Comparison of ENCODE assay signal across 13 cellular contexts in the genomic region with DNA sequence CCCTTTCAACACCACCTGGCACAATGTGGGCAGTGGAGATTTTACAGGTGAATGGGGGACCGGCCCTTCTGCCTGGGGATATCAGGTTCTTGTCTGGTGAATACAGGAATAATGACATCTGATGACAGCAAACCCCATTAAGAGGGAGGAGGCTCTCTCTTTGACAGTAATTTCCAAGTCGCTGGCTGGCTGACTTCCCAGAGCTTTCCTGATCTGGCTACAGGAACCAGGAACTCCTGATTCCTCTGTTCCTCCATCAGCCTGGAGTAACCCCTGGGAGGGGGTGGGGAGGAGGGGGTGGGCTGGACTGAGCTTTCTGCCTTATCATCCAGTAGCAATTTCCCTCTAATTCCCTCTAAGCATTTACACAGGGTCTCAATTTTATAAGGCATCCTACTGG. TPM values are rescaled to one million over a fixed set of nuclear protein-coding genes. Genes with fewer than 3 reads are reported as not detected.
A peak's percentile ranks its signal among the peaks of the same experiment; 100 is the strongest.
DNase-seq lines count a peak whose midpoint lies in the region; ATAC-seq, FAIRE-seq and TF ChIP-seq lines count a peak whose summit lies in the region.
"Had no signal": no experiment of that assay in that cellular context is flagged by ENCODE, and none has a peak within 500 bp of the region (broad histone marks: within the 10 kb centered on the region; RNA-seq: fewer than 3 reads in every experiment).

No MANE protein-coding gene starts in this region.

- intact Hi-C loops in heart left ventricle (cut with DNase I) (no loop called here), HepG2 (cut with micrococcal nuclease; ENCODE audit: unreplicated experiment) (no loop called here), vagina (cut with DNase I) (no loop called here)

- POLR2A ChIA-PET in HepG2 (lab: Yijun Ruan, JAX) = interaction anchor here (0.7 to 9.1 kb wide), 5 partner anchors 8 to 1395 kb away, joined by 3 to 167 read pairs (median 5); partner anchors contain the start of genes ATF4 and RPS19BP1

- TF ChIP-seq POLR2A in heart left ventricle (IDR thresholded peaks at IDR 0.05) (no peak), HepG2 (IDR thresholded peaks at IDR 0.05; ENCODE audit: insufficient read depth in 1 of 2, low read depth in 2 of 2, low read length in 2 of 2) (no peak), vagina (IDR thresholded peaks at IDR 0.05) (no peak)

- peak in 3 of 5 donors; percentile 63 to 73 (median 66) for DNase-seq in heart left ventricle
- no peak for DNase-seq in right atrium auricular region (ENCODE audit: low spot score)
- no peak for DNase-seq in NT2/D1 (ENCODE audit: low read depth, low spot score)
- no peak for DNase-seq in HepG2 (ENCODE audit: low spot score)
- DNase-seq in vagina (ENCODE audit: extremely low spot score in 2 of 2) = no peak
- no peak for DNase-seq in ACHN
- DNase-seq: activated CD4-positive, alpha-beta memory T cell treated with anti-CD3 and anti-CD28 coated beads, Interleukin-2, amount 10 ng/mL, durations not matched to agents 7 days and 5 days; DMS 273 treated with DMSO at 0.1 percent for 48 hours; NCI-H526 had no signal

- TF ChIP-seq CTCF in heart left ventricle (IDR thresholded peaks at IDR 0.05) = no peak
- no peak for TF ChIP-seq CTCF in right atrium auricular region (IDR thresholded peaks at IDR 0.05)
- no peak for TF ChIP-seq CTCF in HepG2 (CRISPR knock-in tag; IDR thresholded peaks at IDR 0.05)
- no peak for TF ChIP-seq CTCF in vagina (IDR thresholded peaks at IDR 0.05)

- no peak for TF ChIP-seq EP300 in HepG2 (IDR thresholded peaks at IDR 0.05; ENCODE audit: low read depth in 2 of 2, low read length in 2 of 2)
- no peak for TF ChIP-seq EP300 in HepG2 (CRISPR knock-in tag; IDR thresholded peaks at IDR 0.05; ENCODE audit: borderline replicate concordance)

- H3K79me2 ChIP-seq in HepG2 (ENCODE audit: insufficient read depth, low read length) = peaks cover 8% of the 10 kb centered on the region

- H4K20me1 ChIP-seq in HepG2 (ENCODE audit: insufficient read depth, low read length) = 0 out of 2 replicates have a peak, but pooled peaks cover 3% of the 10 kb centered on the region

- ATAC-seq in heart left ventricle (no peak), HepG2 (no peak), GM18867 (IDR thresholded peaks at IDR 0.05; ENCODE audit: unreplicated experiment) (no peak), HG03135 (IDR thresholded peaks at IDR 0.05; ENCODE audit: unreplicated experiment) (no peak)

- 13 to 42% (median 21%) methylated on average over 2 of the region's 2 CpGs for WGBS in heart left ventricle, 4 donors
- 0% methylated on average over 1 of the region's 2 CpGs for WGBS in HepG2 (ENCODE audit: low lambda C conversion rate)

- H3K4me2 ChIP-seq in HepG2 (ENCODE audit: low read depth, low read length) = peak overlapping the region; percentile 62

- no TSS peak for BruUV-seq in HepG2 (replicated peaks; lab: Mats Ljungman, UMichigan)

- peak overlapping the region in 6 of 12 donors; percentile 1 to 46 (median 22) for H3K27ac ChIP-seq in heart left ventricle
- peak overlapping the region in 1 of 2 donors; percentile 15 for H3K27ac ChIP-seq in right atrium auricular region
- H3K27ac ChIP-seq in HepG2 (ENCODE audit: extremely low read length, insufficient read depth, low read length) = no peak overlapping the region
- peak overlapping the region; percentile 6 for H3K27ac ChIP-seq in vagina

- peak overlapping the region; percentile 42 for H3K9ac ChIP-seq in NT2/D1 (ENCODE audit: insufficient read length, low read depth)
- H3K9ac ChIP-seq in HepG2 (ENCODE audit: insufficient read depth, low read depth, low read length) = peak overlapping the region; percentile 27; the same call in 1 of the 2 replicates

- H3K36me3 ChIP-seq in heart left ventricle (no peaks in the 10 kb centered on the region), right atrium auricular region (no peaks in the 10 kb centered on the region), NT2/D1 (ENCODE audit: insufficient read depth, insufficient read length, low read length) (peaks cover 4% of the 10 kb centered on the region), HepG2 (replicated peaks in 1 of 2; ENCODE audit: control insufficient read depth in 1 of 2, insufficient read depth in 2 of 2, low read length in 2 of 2) (no peaks in the 10 kb centered on the region), vagina (no peaks in the 10 kb centered on the region)
- H3K36me3 ChIP-seq: tibial nerve had no signal

- H3K9me3 ChIP-seq in heart left ventricle (no peaks in the 10 kb centered on the region), right atrium auricular region (no peaks in the 10 kb centered on the region), NT2/D1 (ENCODE audit: insufficient read depth, low read length) (no peaks in the 10 kb centered on the region), HepG2 (ENCODE audit: low read length) (no peaks in the 10 kb centered on the region), vagina (no peaks in the 10 kb centered on the region)
- H3K9me3 ChIP-seq: tibial nerve had no signal

- FAIRE-seq in HepG2 (lab: Jason Lieb, UNC) = no peak

- TF ChIP-seq RAD21 in HepG2 (CRISPR knock-in tag; IDR thresholded peaks at IDR 0.05) = no peak

- in situ Hi-C loops in HepG2 (cut with HindIII; ENCODE audit: extremely low pct_ligation_motif_present, low pct_unique_long_range_greater_than_20kb) (no loop called here), ACHN (cut with HindIII; ENCODE audit: low pct_ligation_motif_present, low pct_unique_long_range_greater_than_20kb, low sequenced_read_pairs) (loop anchor here (25.0 kb wide), 1 partner anchor 111 kb away; the partner anchor contains the start of gene TAB1)

- H3K4me3 ChIP-seq in heart left ventricle (no peak overlapping the region), right atrium auricular region (no peak overlapping the region), NT2/D1 (ENCODE audit: insufficient read length, low read depth) (no peak overlapping the region), HepG2 (replicated peaks in 1 of 3; ENCODE audit: insufficient read depth in 1 of 3, low read depth in 2 of 3, low read length in 3 of 3) (0 out of 6 replicates have a peak overlapping the region, but pooled peaks of 1 of the 3 experiments have one; percentile 1), vagina (no peak overlapping the region)
- H3K4me3 ChIP-seq: tibial nerve had no signal

- no peak overlapping the region for H2AFZ ChIP-seq in HepG2 (ENCODE audit: low read length)

- H3K4me1 ChIP-seq in heart left ventricle = peaks cover 7 to 73% (median 40%) of the 10 kb centered on the region in 12 donors
- H3K4me1 ChIP-seq in right atrium auricular region = peaks cover 0 to 48% of the 10 kb centered on the region in 2 donors
- peaks cover 10% of the 10 kb centered on the region for H3K4me1 ChIP-seq in NT2/D1 (ENCODE audit: insufficient read depth, insufficient read length)
- H3K4me1 ChIP-seq in HepG2 (ENCODE audit: insufficient read depth, low read length) = peaks cover 59% of the 10 kb centered on the region
- H3K4me1 ChIP-seq in vagina = peaks cover 19% of the 10 kb centered on the region

- H3K27me3 ChIP-seq in heart left ventricle (no peaks in the 10 kb centered on the region), right atrium auricular region (no peaks in the 10 kb centered on the region), NT2/D1 (ENCODE audit: insufficient read depth, insufficient read length) (peaks cover 22% of the 10 kb centered on the region), HepG2 (ENCODE audit: control insufficient read depth in 1 of 2, insufficient read depth in 2 of 2, low read length in 2 of 2) (no peaks in the 10 kb centered on the region; a peak in 1 of 5 replicates), vagina (no peaks in the 10 kb centered on the region)
- H3K27me3 ChIP-seq: tibial nerve had no signal

- CTCF ChIA-PET in HepG2 (lab: Yijun Ruan, JAX; ENCODE audit: low intra/inter-chr PET ratio, low total read pairs) = no interaction called here

RNA-seq across cellular contexts. Expression of gene MIEF1, which starts 3.7 kb away (rescaled TPM):
- total RNA-seq in heart left ventricle (10 to 100 TPM; 15.4 to 25.2 (median 18.7) TPM), right atrium auricular region (10 to 100 TPM; 14.4 to 22.1 TPM), HepG2 (2016; rRNA removed; fragmentation: Illumina TruSeq; extraction: Trizol) (34.8 and 41.4 TPM in 2 replicates), vagina (18.9 TPM)
- polyA plus RNA-seq in heart left ventricle (10 to 100 TPM in 1 of 2 donors, 1 to 10 TPM in 1; 6.5 to 22.3 TPM), HepG2 (2011; rRNA removed) (21.7 and 22.3 TPM in 2 replicates)
- 5.5 and 6.5 TPM in 2 replicates for total RNA-seq in HepG2 (2016; cell fraction: cytosol; rRNA removed; fragmentation: Illumina TruSeq; extraction: Trizol; ENCODE audit: low read depth)
- total RNA-seq in HepG2 (2016; cell fraction: insoluble cytoplasmic fraction; rRNA removed; fragmentation: Illumina TruSeq; extraction: Trizol) = 33.7 and 36.8 TPM in 2 replicates
- total RNA-seq in HepG2 (2016; cell fraction: membrane; rRNA removed; fragmentation: Illumina TruSeq; extraction: Trizol) = 22.9 and 23.9 TPM in 2 replicates
- 26.2 and 27.8 TPM in 2 replicates for total RNA-seq in HepG2 (2016; cell fraction: nucleus; rRNA removed; fragmentation: Illumina TruSeq; extraction: Trizol)
- polyA plus RNA-seq in HepG2 (2011; cell fraction: cytosol; rRNA removed) = 19.7 and 20.6 TPM in 2 replicates
- polyA plus RNA-seq in HepG2 (2011; cell fraction: nucleus; rRNA removed) = 24.5 and 25.2 TPM in 2 replicates
- 28.6 and 29.6 TPM in 2 replicates for polyA plus RNA-seq in HepG2 (2012)
- polyA plus RNA-seq in HepG2 (2016; cell fraction: cytosol; fragmentation: Illumina TruSeq; extraction: Trizol; ENCODE audit: low read depth) = 2.6 and 3.1 TPM in 2 replicates
- 31.2 and 35.5 TPM in 2 replicates for polyA plus RNA-seq in HepG2 (2016; cell fraction: insoluble cytoplasmic fraction; fragmentation: Illumina TruSeq; extraction: Trizol; ENCODE audit: low read depth)
- 11.4 and 11.8 TPM in 2 replicates for polyA plus RNA-seq in HepG2 (2016; cell fraction: membrane; fragmentation: Illumina TruSeq; extraction: Trizol; ENCODE audit: low read depth)
- polyA plus RNA-seq in HepG2 (2016; cell fraction: nucleus; fragmentation: Illumina TruSeq; extraction: Trizol; ENCODE audit: insufficient read depth, low read depth) = 32.6 and 32.8 TPM in 2 replicates
- 36.4 and 63.8 TPM in 2 replicates for polyA minus RNA-seq in HepG2 (2011; rRNA and poly(A)+ RNA removed; ENCODE audit: low replicate concordance)
- polyA minus RNA-seq in HepG2 (2011; cell fraction: cytosol; rRNA and poly(A)+ RNA removed) = 19.3 and 21.8 TPM in 2 replicates
- 27.2 and 33.9 TPM in 2 replicates for polyA minus RNA-seq in HepG2 (2011; cell fraction: nucleus; rRNA and poly(A)+ RNA removed)

RNA-seq across cellular contexts. Expression of gene ATF4, which starts 22.0 kb away (rescaled TPM):
- 100 to 1,000 TPM; 117 to 322 (median 168) TPM for total RNA-seq in heart left ventricle
- 100 to 1,000 TPM; 378 to 458 TPM for polyA plus RNA-seq in heart left ventricle
- total RNA-seq in right atrium auricular region = 100 to 1,000 TPM; 155 to 256 TPM
- 442 and 486 TPM in 2 replicates for total RNA-seq in HepG2 (2016; rRNA removed; fragmentation: Illumina TruSeq; extraction: Trizol)
- 489 and 519 TPM in 2 replicates for total RNA-seq in HepG2 (2016; cell fraction: cytosol; rRNA removed; fragmentation: Illumina TruSeq; extraction: Trizol; ENCODE audit: low read depth)
- 409 and 471 TPM in 2 replicates for total RNA-seq in HepG2 (2016; cell fraction: insoluble cytoplasmic fraction; rRNA removed; fragmentation: Illumina TruSeq; extraction: Trizol)
- total RNA-seq in HepG2 (2016; cell fraction: membrane; rRNA removed; fragmentation: Illumina TruSeq; extraction: Trizol) = 1,028 and 1,060 TPM in 2 replicates
- total RNA-seq in HepG2 (2016; cell fraction: nucleus; rRNA removed; fragmentation: Illumina TruSeq; extraction: Trizol) = 286 and 328 TPM in 2 replicates
- polyA plus RNA-seq in HepG2 (2011; rRNA removed) = 1,157 and 1,297 TPM in 2 replicates
- 1,218 and 1,254 TPM in 2 replicates for polyA plus RNA-seq in HepG2 (2011; cell fraction: cytosol; rRNA removed)
- 1,279 and 1,395 TPM in 2 replicates for polyA plus RNA-seq in HepG2 (2011; cell fraction: nucleus; rRNA removed)
- 465 and 610 TPM in 2 replicates for polyA plus RNA-seq in HepG2 (2012)
- polyA plus RNA-seq in HepG2 (2016; cell fraction: cytosol; fragmentation: Illumina TruSeq; extraction: Trizol; ENCODE audit: low read depth) = 745 and 811 TPM in 2 replicates
- 563 and 623 TPM in 2 replicates for polyA plus RNA-seq in HepG2 (2016; cell fraction: insoluble cytoplasmic fraction; fragmentation: Illumina TruSeq; extraction: Trizol; ENCODE audit: low read depth)
- polyA plus RNA-seq in HepG2 (2016; cell fraction: membrane; fragmentation: Illumina TruSeq; extraction: Trizol; ENCODE audit: low read depth) = 1,265 and 1,282 TPM in 2 replicates
- 710 and 725 TPM in 2 replicates for polyA plus RNA-seq in HepG2 (2016; cell fraction: nucleus; fragmentation: Illumina TruSeq; extraction: Trizol; ENCODE audit: insufficient read depth, low read depth)
- 242 and 314 TPM in 2 replicates for polyA minus RNA-seq in HepG2 (2011; rRNA and poly(A)+ RNA removed; ENCODE audit: low replicate concordance)
- 175 and 193 TPM in 2 replicates for polyA minus RNA-seq in HepG2 (2011; cell fraction: cytosol; rRNA and poly(A)+ RNA removed)
- polyA minus RNA-seq in HepG2 (2011; cell fraction: nucleus; rRNA and poly(A)+ RNA removed) = 213 and 242 TPM in 2 replicates
- 246 TPM for total RNA-seq in vagina

RNA-seq across cellular contexts. Expression of gene RPS19BP1, which starts 34.2 kb away (rescaled TPM):
- total RNA-seq in heart left ventricle (100 to 1,000 TPM in 2 of 9 donors, 10 to 100 TPM in 7; 33.2 to 108 (median 44.5) TPM), right atrium auricular region (100 to 1,000 TPM in 1 of 2 donors, 10 to 100 TPM in 1; 88.1 to 135 TPM), HepG2 (2016; rRNA removed; fragmentation: Illumina TruSeq; extraction: Trizol) (81.3 and 88.2 TPM in 2 replicates), vagina (107 TPM)
- polyA plus RNA-seq in heart left ventricle (100 to 1,000 TPM; 154 to 220 TPM), HepG2 (2011; rRNA removed) (44.3 and 47.8 TPM in 2 replicates)
- total RNA-seq in HepG2 (2016; cell fraction: cytosol; rRNA removed; fragmentation: Illumina TruSeq; extraction: Trizol; ENCODE audit: low read depth) = 128 and 142 TPM in 2 replicates
- total RNA-seq in HepG2 (2016; cell fraction: insoluble cytoplasmic fraction; rRNA removed; fragmentation: Illumina TruSeq; extraction: Trizol) = 77.0 and 92.6 TPM in 2 replicates
- total RNA-seq in HepG2 (2016; cell fraction: membrane; rRNA removed; fragmentation: Illumina TruSeq; extraction: Trizol) = 138 and 159 TPM in 2 replicates
- total RNA-seq in HepG2 (2016; cell fraction: nucleus; rRNA removed; fragmentation: Illumina TruSeq; extraction: Trizol) = 32.9 and 36.8 TPM in 2 replicates
- polyA plus RNA-seq in HepG2 (2011; cell fraction: cytosol; rRNA removed) = 48.9 and 72.7 TPM in 2 replicates
- 39.6 and 43.4 TPM in 2 replicates for polyA plus RNA-seq in HepG2 (2011; cell fraction: nucleus; rRNA removed)
- polyA plus RNA-seq in HepG2 (2012) = 22.5 and 32.4 TPM in 2 replicates
- polyA plus RNA-seq in HepG2 (2016; cell fraction: cytosol; fragmentation: Illumina TruSeq; extraction: Trizol; ENCODE audit: low read depth) = 155 and 179 TPM in 2 replicates
- 84.3 and 101 TPM in 2 replicates for polyA plus RNA-seq in HepG2 (2016; cell fraction: insoluble cytoplasmic fraction; fragmentation: Illumina TruSeq; extraction: Trizol; ENCODE audit: low read depth)
- 130 and 146 TPM in 2 replicates for polyA plus RNA-seq in HepG2 (2016; cell fraction: membrane; fragmentation: Illumina TruSeq; extraction: Trizol; ENCODE audit: low read depth)
- 72.3 and 78.7 TPM in 2 replicates for polyA plus RNA-seq in HepG2 (2016; cell fraction: nucleus; fragmentation: Illumina TruSeq; extraction: Trizol; ENCODE audit: insufficient read depth, low read depth)
- 8.8 and 14.5 TPM in 2 replicates for polyA minus RNA-seq in HepG2 (2011; rRNA and poly(A)+ RNA removed; ENCODE audit: low replicate concordance)
- polyA minus RNA-seq in HepG2 (2011; cell fraction: cytosol; rRNA and poly(A)+ RNA removed) = 7.8 and 8.0 TPM in 2 replicates
- polyA minus RNA-seq in HepG2 (2011; cell fraction: nucleus; rRNA and poly(A)+ RNA removed) = 12.2 and 13.9 TPM in 2 replicates

RNA-seq across cellular contexts. Expression of gene MGAT3, which starts 41.6 kb away (rescaled TPM):
- total RNA-seq in heart left ventricle = 1 to 10 TPM; 3.4 to 9.9 (median 4.7) TPM
- polyA plus RNA-seq in heart left ventricle = 1 to 10 TPM; 2.2 to 2.6 TPM
- 10 to 100 TPM in 1 of 2 donors, 1 to 10 TPM in 1; 2.9 to 11.3 TPM for total RNA-seq in right atrium auricular region
- total RNA-seq in HepG2 (2016; rRNA removed; fragmentation: Illumina TruSeq; extraction: Trizol) = 0.15 TPM in 1 of 2 replicates, not detected in the other
- total RNA-seq in HepG2 (2016; cell fraction: cytosol; rRNA removed; fragmentation: Illumina TruSeq; extraction: Trizol; ENCODE audit: low read depth) = not detected in 2 replicates
- total RNA-seq in HepG2 (2016; cell fraction: insoluble cytoplasmic fraction; rRNA removed; fragmentation: Illumina TruSeq; extraction: Trizol) = 0.02 TPM in 1 of 2 replicates, not detected in the other
- total RNA-seq in HepG2 (2016; cell fraction: membrane; rRNA removed; fragmentation: Illumina TruSeq; extraction: Trizol) = not detected in 2 replicates
- total RNA-seq in HepG2 (2016; cell fraction: nucleus; rRNA removed; fragmentation: Illumina TruSeq; extraction: Trizol) = not detected in 2 replicates
- polyA plus RNA-seq in HepG2 (2011; rRNA removed) = 0.04 and 0.11 TPM in 2 replicates
- polyA plus RNA-seq in HepG2 (2011; cell fraction: cytosol; rRNA removed) = 0.03 and 0.11 TPM in 2 replicates
- 0.05 and 0.13 TPM in 2 replicates for polyA plus RNA-seq in HepG2 (2011; cell fraction: nucleus; rRNA removed)
- 0.08 and 0.09 TPM in 2 replicates for polyA plus RNA-seq in HepG2 (2012)
- polyA plus RNA-seq in HepG2 (2016; cell fraction: cytosol; fragmentation: Illumina TruSeq; extraction: Trizol; ENCODE audit: low read depth) = not detected in 2 replicates
- not detected in 2 replicates for polyA plus RNA-seq in HepG2 (2016; cell fraction: insoluble cytoplasmic fraction; fragmentation: Illumina TruSeq; extraction: Trizol; ENCODE audit: low read depth)
- polyA plus RNA-seq in HepG2 (2016; cell fraction: membrane; fragmentation: Illumina TruSeq; extraction: Trizol; ENCODE audit: low read depth) = not detected in 2 replicates
- 0.11 TPM in 1 of 2 replicates, not detected in the other for polyA plus RNA-seq in HepG2 (2016; cell fraction: nucleus; fragmentation: Illumina TruSeq; extraction: Trizol; ENCODE audit: insufficient read depth, low read depth)
- 0.10 and 0.33 TPM in 2 replicates for polyA minus RNA-seq in HepG2 (2011; rRNA and poly(A)+ RNA removed; ENCODE audit: low replicate concordance)
- 0.20 TPM in 1 of 2 replicates, not detected in the other for polyA minus RNA-seq in HepG2 (2011; cell fraction: cytosol; rRNA and poly(A)+ RNA removed)
- polyA minus RNA-seq in HepG2 (2011; cell fraction: nucleus; rRNA and poly(A)+ RNA removed) = not detected in 2 replicates
- total RNA-seq in vagina = 0.98 TPM
- total RNA-seq: LHCN-M2 had no signal

Comparison
In these comparisons a context has a peak if more than half of its experiments do, and no peak if none do; other contexts are left out.
1. DNase-seq: peak in heart left ventricle (3 of 5); none in right atrium auricular region (single experiment), NT2/D1 (single experiment), HepG2 (single experiment), vagina (0 of 2) and ACHN (single experiment).